23 cellular contexts compared by ENCODE assay signal in the genomic region with DNA sequence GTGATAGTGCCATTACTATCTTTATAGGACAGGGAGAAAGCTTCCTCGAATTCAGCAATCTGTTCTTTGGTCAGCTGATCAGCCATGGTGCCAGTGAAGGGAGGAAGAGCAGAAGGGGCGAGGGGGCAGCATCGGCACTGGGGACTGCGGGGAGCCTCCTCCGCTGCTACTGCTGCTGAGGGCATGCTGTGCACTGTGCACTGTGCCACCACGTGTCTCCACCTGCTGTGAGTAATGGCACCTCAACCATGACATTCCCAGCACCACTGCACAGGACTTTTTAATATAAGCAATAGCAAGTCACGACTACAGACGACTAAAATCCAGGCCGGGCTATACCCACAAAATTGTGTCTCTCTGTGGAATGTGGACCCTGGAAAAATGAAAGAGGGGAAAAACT.
"Had no signal": no experiment of that assay in that cellular context is flagged by ENCODE, and none has a peak within 500 bp of the region (broad histone marks: within the 10 kb centered on the region; RNA-seq: fewer than 3 reads in every experiment).

No MANE protein-coding gene starts in this region.

- DNase-seq: activated CD4-positive, alpha-beta memory T cell treated with anti-CD3 and anti-CD28 coated beads for 36 hours; activated CD4-positive, alpha-beta T cell treated with anti-CD3 and anti-CD28 coated beads, Interleukin-2, amount 10 ng/mL, durations not matched to agents 7 days and 5 days; activated CD4-positive, CD25-positive, alpha-beta regulatory T cell; activated gamma-delta T cell treated with Interleukin-2 at 50 U/mL for 16 hours; activated naive CD4-positive, alpha-beta T cell treated with anti-CD3 and anti-CD28 coated beads, Interleukin-2, amount 10 ng/mL, durations not matched to agents 7 days and 5 days; activated naive CD8-positive, alpha-beta T cell treated with anti-CD3 and anti-CD28 coated beads for 36 hours; activated T-cell treated with anti-CD3 and anti-CD28 coated beads, Interleukin-2, amount 50 U/mL, for 24 hours; adrenal gland; anterior cingulate cortex; central memory CD4-positive, alpha-beta T cell; Kasumi-1; KBM-7; NCI-H1048; NCI-H146; NCI-H187 treated with DMSO at 0.1 percent for 48 hours; NCI-H2081 treated with DMSO at 0.1 percent for 48 hours; NCI-H446; NCI-H524; PC-3; T-helper 1 cell had no signal

- H3K27ac ChIP-seq: adrenal gland, breast epithelium, SK-N-MC, VCaP had no signal

- H3K9me3 Mint-ChIP-seq: activated CD4-positive, alpha-beta memory T cell treated with anti-CD3 and anti-CD28 coated beads for 36 hours; activated CD4-positive, alpha-beta T cell treated with anti-CD3 and anti-CD28 coated beads, Interleukin-2, amount 10 ng/mL, durations not matched to agents 7 days and 5 days; activated naive CD4-positive, alpha-beta T cell treated with anti-CD3 and anti-CD28 coated beads, Interleukin-2, amount 10 ng/mL, durations not matched to agents 7 days and 5 days; activated naive CD8-positive, alpha-beta T cell treated with anti-CD3 and anti-CD28 coated beads for 36 hours; activated T-cell treated with anti-CD3 and anti-CD28 coated beads, Interleukin-2, amount 50 U/mL, for 24 hours had no signal

- H3K27me3 ChIP-seq: adrenal gland had no signal

- H3K9me3 ChIP-seq: adrenal gland, breast epithelium had no signal

- ATAC-seq: PC-3 had no signal

- H3K27ac Mint-ChIP-seq: activated CD4-positive, alpha-beta memory T cell treated with anti-CD3 and anti-CD28 coated beads for 36 hours; activated CD4-positive, alpha-beta T cell treated with anti-CD3 and anti-CD28 coated beads, Interleukin-2, amount 10 ng/mL, durations not matched to agents 7 days and 5 days; activated naive CD4-positive, alpha-beta T cell treated with anti-CD3 and anti-CD28 coated beads, Interleukin-2, amount 10 ng/mL, durations not matched to agents 7 days and 5 days; activated naive CD8-positive, alpha-beta T cell treated with anti-CD3 and anti-CD28 coated beads for 36 hours; activated T-cell treated with anti-CD3 and anti-CD28 coated beads, Interleukin-2, amount 50 U/mL, for 24 hours had no signal

- H3K4me3 Mint-ChIP-seq: activated CD4-positive, alpha-beta memory T cell treated with anti-CD3 and anti-CD28 coated beads for 36 hours; activated CD4-positive, alpha-beta T cell treated with anti-CD3 and anti-CD28 coated beads, Interleukin-2, amount 10 ng/mL, durations not matched to agents 7 days and 5 days; activated naive CD4-positive, alpha-beta T cell treated with anti-CD3 and anti-CD28 coated beads, Interleukin-2, amount 10 ng/mL, durations not matched to agents 7 days and 5 days; activated naive CD8-positive, alpha-beta T cell treated with anti-CD3 and anti-CD28 coated beads for 36 hours; activated T-cell treated with anti-CD3 and anti-CD28 coated beads, Interleukin-2, amount 50 U/mL, for 24 hours had no signal

- H3K36me3 Mint-ChIP-seq: activated CD4-positive, alpha-beta memory T cell treated with anti-CD3 and anti-CD28 coated beads for 36 hours; activated naive CD4-positive, alpha-beta T cell treated with anti-CD3 and anti-CD28 coated beads, Interleukin-2, amount 10 ng/mL, durations not matched to agents 7 days and 5 days; activated naive CD8-positive, alpha-beta T cell treated with anti-CD3 and anti-CD28 coated beads for 36 hours had no signal
